21 cellular contexts compared by ENCODE assay signal in genomic region chr1:150505431-150505830, GRCh38. TPM values are rescaled to one million over a fixed set of nuclear protein-coding genes. Genes with fewer than 3 reads are reported as not detected.
DNase-seq lines count a peak whose midpoint lies in the region; ATAC-seq and TF ChIP-seq lines count a peak whose summit lies in the region.
"Had no signal": no experiment of that assay in that cellular context is flagged by ENCODE, and none has a peak within 500 bp of the region (broad histone marks: within the 10 kb centered on the region; RNA-seq: fewer than 3 reads in every experiment).

No MANE protein-coding gene starts in this region.

- H3K27me3 ChIP-seq in neural progenitor cell (no peaks in the 10 kb centered on the region), HAP-1 (ENCODE audit: low read depth) (no peaks in the 10 kb centered on the region), prostate gland (replicated peaks; ENCODE audit: insufficient read depth) (no peaks in the 10 kb centered on the region)

- H3K36me3 ChIP-seq in neural progenitor cell: no peaks in the 10 kb centered on the region
- H3K36me3 ChIP-seq in HAP-1 (replicated peaks): peaks cover 46% of the 10 kb centered on the region
- H3K36me3 ChIP-seq in prostate gland: peaks cover 4 to 9% of the 10 kb centered on the region in 2 donors

- no peak overlapping the region for H3K4me2 ChIP-seq in neural progenitor cell
- H3K4me2 ChIP-seq: KMS-11 had no signal

- no peak overlapping the region for H3K9ac ChIP-seq in neural progenitor cell
- H3K9ac ChIP-seq: KMS-11 had no signal

- H3K36me3 Mint-ChIP-seq in activated CD4-positive, alpha-beta T cell treated with anti-CD3 and anti-CD28 coated beads, Interleukin-2, amount 10 ng/mL, durations not matched to agents 24 days and 14 days (ENCODE audit: low read depth): peaks cover 42% of the 10 kb centered on the region
- peaks cover 22% of the 10 kb centered on the region for H3K36me3 Mint-ChIP-seq in HFFc6 (ENCODE audit: low read depth)
- H3K36me3 Mint-ChIP-seq in effector memory CD8-positive, alpha-beta T cell (ENCODE audit: insufficient read depth): peaks cover 40% of the 10 kb centered on the region
- peaks cover 35% of the 10 kb centered on the region for H3K36me3 Mint-ChIP-seq in neural progenitor cell

- no peak for TF ChIP-seq CTCF in HFFc6 (IDR thresholded peaks at IDR 0.05)
- no peak for TF ChIP-seq CTCF in neural progenitor cell (IDR thresholded peaks at IDR 0.05)
- no peak for TF ChIP-seq CTCF in prostate gland (IDR thresholded peaks at IDR 0.05)

- H2AFZ ChIP-seq in neural progenitor cell (replicated peaks): no peak overlapping the region

- H3K4me1 Mint-ChIP-seq in activated CD4-positive, alpha-beta T cell treated with anti-CD3 and anti-CD28 coated beads, Interleukin-2, amount 10 ng/mL, durations not matched to agents 24 days and 14 days: peaks cover 10% of the 10 kb centered on the region
- H3K4me1 Mint-ChIP-seq in HFFc6 (ENCODE audit: low read depth) (peaks cover 22% of the 10 kb centered on the region), neural progenitor cell (peaks cover 35% of the 10 kb centered on the region)
- H3K4me1 Mint-ChIP-seq in effector memory CD8-positive, alpha-beta T cell (ENCODE audit: low read depth in 2 of 2): peaks cover 5 to 6% of the 10 kb centered on the region in 2 donors

- H3K9me3 ChIP-seq in neural progenitor cell (ENCODE audit: low read depth) (no peaks in the 10 kb centered on the region), HAP-1 (no peaks in the 10 kb centered on the region), prostate gland (no peaks in the 10 kb centered on the region)
- H3K9me3 ChIP-seq: Caco-2 had no signal

- H3K27ac Mint-ChIP-seq in activated CD4-positive, alpha-beta T cell treated with anti-CD3 and anti-CD28 coated beads, Interleukin-2, amount 10 ng/mL, durations not matched to agents 24 days and 14 days: peak overlapping the region; percentile 23
- H3K27ac Mint-ChIP-seq in HFFc6: 0 out of 2 replicates have a peak overlapping the region, but pooled peaks have one; percentile 8
- peak overlapping the region; percentile 73 to 81 for H3K27ac Mint-ChIP-seq in effector memory CD8-positive, alpha-beta T cell
- peak overlapping the region; percentile 35 for H3K27ac Mint-ChIP-seq in neural progenitor cell
- H3K27ac Mint-ChIP-seq: H9 had no signal

- H3K27me3 Mint-ChIP-seq in activated CD4-positive, alpha-beta T cell treated with anti-CD3 and anti-CD28 coated beads, Interleukin-2, amount 10 ng/mL, durations not matched to agents 24 days and 14 days: no peaks in the 10 kb centered on the region
- H3K27me3 Mint-ChIP-seq in HFFc6 (ENCODE audit: insufficient read depth) (no peaks in the 10 kb centered on the region), neural progenitor cell (ENCODE audit: insufficient read depth, low read depth) (peaks cover 4% of the 10 kb centered on the region)
- H3K27me3 Mint-ChIP-seq in effector memory CD8-positive, alpha-beta T cell: no peaks in the 10 kb centered on the region

- intact Hi-C loops in activated CD4-positive, alpha-beta T cell treated with anti-CD3 and anti-CD28 coated beads, Interleukin-2, amount 10 ng/mL, durations not matched to agents 24 days and 14 days (cut with micrococcal nuclease): no loop called here
- intact Hi-C loops in prostate gland (cut with DNase I): no loop called here

- peaks cover 3% of the 10 kb centered on the region for H3K4me1 ChIP-seq in neural progenitor cell
- no peaks in the 10 kb centered on the region for H3K4me1 ChIP-seq in HAP-1
- H3K4me1 ChIP-seq in prostate gland (replicated peaks): no peaks in the 10 kb centered on the region

- H3K4me3 Mint-ChIP-seq in activated CD4-positive, alpha-beta T cell treated with anti-CD3 and anti-CD28 coated beads, Interleukin-2, amount 10 ng/mL, durations not matched to agents 24 days and 14 days: no peak overlapping the region
- H3K4me3 Mint-ChIP-seq in HFFc6: no peak overlapping the region
- H3K4me3 Mint-ChIP-seq in effector memory CD8-positive, alpha-beta T cell: no peak overlapping the region
- H3K4me3 Mint-ChIP-seq in neural progenitor cell: no peak overlapping the region
- H3K4me3 Mint-ChIP-seq: CD14-positive monocyte, H9 had no signal

- peaks cover 14% of the 10 kb centered on the region for H3F3A ChIP-seq in neural progenitor cell (ENCODE audit: low read depth)

- no peaks in the 10 kb centered on the region for H3K79me2 ChIP-seq in neural progenitor cell (ENCODE audit: low read depth)

- H3K4me3 ChIP-seq in neural progenitor cell (no peak overlapping the region), HAP-1 (no peak overlapping the region), prostate gland (no peak overlapping the region)

- in situ Hi-C loops in HAP-1 (cut with MboI; ENCODE audit: low sequenced_read_pairs): no loop called here

- DNase-seq in activated CD4-positive, alpha-beta T cell treated with anti-CD3 and anti-CD28 coated beads, Interleukin-2, amount 10 ng/mL, durations not matched to agents 24 days and 14 days: no peak
- no peak for DNase-seq in activated CD4-positive, alpha-beta T cell treated with anti-CD3 and anti-CD28 coated beads for 1 hour
- DNase-seq in HFFc6: no peak
- no peak for DNase-seq in effector memory CD8-positive, alpha-beta T cell
- DNase-seq in neural progenitor cell (ENCODE audit: low spot score): no peak
- DNase-seq in HAP-1 (ENCODE audit: low spot score in 2 of 2): no peak
- no peak for DNase-seq in midbrain (lab: John Stamatoyannopoulos, UW)
- no peak for DNase-seq in prostate gland (ENCODE audit: low spot score)
- DNase-seq: 8988T, Caco-2, GDM1, H9, MV-4-11, NCI-H1930, NCI-H226, NCI-H524, PC-3 had no signal

- no peak for ATAC-seq in effector memory CD8-positive, alpha-beta T cell (replicated peaks)
- ATAC-seq: PC-3 had no signal

- no peak for TF ChIP-seq POLR2A in prostate gland (IDR thresholded peaks at IDR 0.05)

- WGBS in prostate gland: 80% methylated on average over 6 of the region's 6 CpGs

- H3K27ac ChIP-seq in neural progenitor cell (no peak overlapping the region), prostate gland (no peak overlapping the region)
- H3K27ac ChIP-seq: KMS-11 had no signal

- H4K20me1 ChIP-seq in neural progenitor cell (ENCODE audit: low read depth): peaks cover 3% of the 10 kb centered on the region

- H3K9me3 Mint-ChIP-seq in activated CD4-positive, alpha-beta T cell treated with anti-CD3 and anti-CD28 coated beads, Interleukin-2, amount 10 ng/mL, durations not matched to agents 24 days and 14 days: no peaks in the 10 kb centered on the region
- H3K9me3 Mint-ChIP-seq in HFFc6: no peaks in the 10 kb centered on the region
- no peaks in the 10 kb centered on the region for H3K9me3 Mint-ChIP-seq in effector memory CD8-positive, alpha-beta T cell
- no peaks in the 10 kb centered on the region for H3K9me3 Mint-ChIP-seq in neural progenitor cell
- H3K9me3 Mint-ChIP-seq: CD14-positive monocyte, H9 had no signal

RNA-seq across cellular contexts. Expression of gene ECM1, which starts 2.5 kb away (rescaled TPM):
- 1.5 and 2.4 TPM in 2 replicates for total RNA-seq in activated CD4-positive, alpha-beta T cell treated with anti-CD3 and anti-CD28 coated beads, Interleukin-2, amount 10 ng/mL, durations not matched to agents 24 days and 14 days
- total RNA-seq in HFFc6 (2021; fragmentation: NEBNext Ultra II Directional; extraction: Animal tissue kit (Norgen Biotek cat#: 25700)): 10 to 100 TPM; 30.8 to 52.0 (median 46.5) TPM
- 0.30 and 0.65 TPM in 2 replicates for total RNA-seq in neural progenitor cell (ENCODE audit: low replicate concordance)
- 10 to 100 TPM in 1 of 2 donors, 1 to 10 TPM in 1; 4.7 to 12.3 TPM for total RNA-seq in prostate gland

RNA-seq across cellular contexts. Expression of gene FALEC, which starts 10.1 kb away (rescaled TPM):
- total RNA-seq in activated CD4-positive, alpha-beta T cell treated with anti-CD3 and anti-CD28 coated beads, Interleukin-2, amount 10 ng/mL, durations not matched to agents 24 days and 14 days: not detected in 2 replicates
- total RNA-seq in HFFc6 (2021; fragmentation: NEBNext Ultra II Directional; extraction: Animal tissue kit (Norgen Biotek cat#: 25700)): under 1 TPM in 2 of 6 experiments, not detected in 4; 0.43 to 0.59 TPM
- total RNA-seq in neural progenitor cell (ENCODE audit: low replicate concordance): 0.96 TPM in 1 of 2 replicates, not detected in the other
- total RNA-seq in prostate gland: not detected
- total RNA-seq: Daoy, H9, HT-29 had no signal

RNA-seq across cellular contexts. Expression of gene TARS2, which starts 18.2 kb away (rescaled TPM):
- 68.8 and 77.4 TPM in 2 replicates for total RNA-seq in activated CD4-positive, alpha-beta T cell treated with anti-CD3 and anti-CD28 coated beads, Interleukin-2, amount 10 ng/mL, durations not matched to agents 24 days and 14 days
- 10 to 100 TPM; 17.1 to 21.5 (median 19.4) TPM for total RNA-seq in HFFc6 (2021; fragmentation: NEBNext Ultra II Directional; extraction: Animal tissue kit (Norgen Biotek cat#: 25700))
- total RNA-seq in neural progenitor cell (ENCODE audit: low replicate concordance) (29.6 and 29.8 TPM in 2 replicates), prostate gland (10 to 100 TPM; 17.4 to 30.2 TPM)

RNA-seq across cellular contexts. Expression of gene ADAMTSL4, which starts 43.8 kb away (rescaled TPM):
- total RNA-seq in activated CD4-positive, alpha-beta T cell treated with anti-CD3 and anti-CD28 coated beads, Interleukin-2, amount 10 ng/mL, durations not matched to agents 24 days and 14 days: 1.3 and 1.8 TPM in 2 replicates
- total RNA-seq in HFFc6 (2021; fragmentation: NEBNext Ultra II Directional; extraction: Animal tissue kit (Norgen Biotek cat#: 25700)): 10 to 100 TPM; 33.7 to 61.2 (median 38.2) TPM
- total RNA-seq in neural progenitor cell (ENCODE audit: low replicate concordance) (not detected in 2 replicates), prostate gland (1 to 10 TPM; 3.7 to 9.7 TPM)
- total RNA-seq: Daoy, HT-29 had no signal

Comparison
In these comparisons a context has a peak if more than half of its experiments do, and no peak if none do; other contexts are left out.
1. H3K27ac Mint-ChIP-seq: peak in every context shown above with its lines; median percentile 77 in effector memory CD8-positive, alpha-beta T cell; 35 in neural progenitor cell; 23 in activated CD4-positive, alpha-beta T cell treated with anti-CD3 and anti-CD28 coated beads, Interleukin-2, amount 10 ng/mL, durations not matched to agents 24 days and 14 days; 8 in HFFc6.